Comparison of ENCODE assay signal across 16 cellular contexts in genomic region chr1:208171615-208172388, GRCh38.
"Had no signal": no experiment of that assay in that cellular context is flagged by ENCODE, and none has a peak within 500 bp of the region (broad histone marks: within the 10 kb centered on the region; RNA-seq: fewer than 3 reads in every experiment).

No MANE protein-coding gene starts in this region.

- ATAC-seq: activated CD4-positive, alpha-beta T cell treated with anti-CD3 and anti-CD28 coated beads for 36 hours; activated CD8-positive, alpha-beta T cell treated with anti-CD3 and anti-CD28 coated beads for 36 hours; activated naive CD8-positive, alpha-beta T cell treated with anti-CD3 and anti-CD28 coated beads, Interleukin-2, amount 50 U/mL, for 24 hours; stimulated activated naive CD8-positive, alpha-beta T cell treated with anti-CD3 and anti-CD28 coated beads, Interleukin-15, Interleukin-2, amounts not matched to agents 100 U/mL and 50 U/mL, for 24 hours had no signal

- H3K9me3 ChIP-seq: ascending aorta, ovary, upper lobe of left lung had no signal

- H3K27ac ChIP-seq: cardiac muscle cell, neural progenitor cell, ovary, upper lobe of left lung had no signal

- H3K27me3 ChIP-seq: ascending aorta, cardiac muscle cell, neural progenitor cell, ovary, upper lobe of left lung had no signal

- H3K4me1 Mint-ChIP-seq: activated CD4-positive, alpha-beta T cell treated with anti-CD3 and anti-CD28 coated beads for 36 hours; activated naive CD8-positive, alpha-beta T cell treated with anti-CD3 and anti-CD28 coated beads, Interleukin-2, amount 50 U/mL, for 24 hours had no signal

- H3K27me3 Mint-ChIP-seq: activated CD4-positive, alpha-beta T cell treated with anti-CD3 and anti-CD28 coated beads for 36 hours had no signal

- H3K4me3 Mint-ChIP-seq: activated CD4-positive, alpha-beta T cell treated with anti-CD3 and anti-CD28 coated beads for 36 hours; activated CD8-positive, alpha-beta T cell treated with anti-CD3 and anti-CD28 coated beads for 36 hours; activated naive CD8-positive, alpha-beta T cell treated with anti-CD3 and anti-CD28 coated beads, Interleukin-2, amount 50 U/mL, for 24 hours; mesothelial cell of epicardium; neural progenitor cell had no signal

- H3K27ac Mint-ChIP-seq: activated CD4-positive, alpha-beta T cell treated with anti-CD3 and anti-CD28 coated beads for 36 hours; activated CD8-positive, alpha-beta T cell treated with anti-CD3 and anti-CD28 coated beads for 36 hours; activated naive CD8-positive, alpha-beta T cell treated with anti-CD3 and anti-CD28 coated beads, Interleukin-2, amount 50 U/mL, for 24 hours; mesothelial cell of epicardium; neural progenitor cell had no signal

- H3K36me3 Mint-ChIP-seq: mesothelial cell of epicardium had no signal

- H3K36me3 ChIP-seq: cardiac muscle cell, neural progenitor cell, ovary, upper lobe of left lung had no signal

- H3K4me3 ChIP-seq: ascending aorta, cardiac muscle cell, neural progenitor cell, ovary, upper lobe of left lung had no signal

- DNase-seq: activated CD4-positive, alpha-beta T cell treated with anti-CD3 and anti-CD28 coated beads for 36 hours; activated CD8-positive, alpha-beta memory T cell treated with anti-CD3 and anti-CD28 coated beads, Interleukin-2, amount 50 U/mL, for 48 hours; activated CD8-positive, alpha-beta T cell treated with anti-CD3 and anti-CD28 coated beads for 36 hours; activated naive CD8-positive, alpha-beta T cell treated with anti-CD3 and anti-CD28 coated beads, Interleukin-2, amount 50 U/mL, for 24 hours; kidney; left ventricle myocardium superior; ovary; stimulated activated CD4-positive, alpha-beta T cell treated with anti-CD3 and anti-CD28 coated beads, Interleukin-4, amount 100 ng/mL, for 1 hour; stimulated activated CD8-positive, alpha-beta memory T cell treated with anti-CD3 and anti-CD28 coated beads, Interleukin-4, amount 100 ng/mL, for 48 hours; stimulated activated naive CD8-positive, alpha-beta T cell treated with anti-CD3 and anti-CD28 coated beads, Interleukin-15, Interleukin-2, amounts not matched to agents 100 U/mL and 50 U/mL, for 24 hours; upper lobe of left lung; WERI-Rb-1 had no signal

- H3K9me3 Mint-ChIP-seq: activated CD8-positive, alpha-beta T cell treated with anti-CD3 and anti-CD28 coated beads for 36 hours; activated naive CD8-positive, alpha-beta T cell treated with anti-CD3 and anti-CD28 coated beads, Interleukin-2, amount 50 U/mL, for 24 hours; mesothelial cell of epicardium; neural progenitor cell had no signal
